1 cellular context compared by ENCODE assay signal in the genomic region with DNA sequence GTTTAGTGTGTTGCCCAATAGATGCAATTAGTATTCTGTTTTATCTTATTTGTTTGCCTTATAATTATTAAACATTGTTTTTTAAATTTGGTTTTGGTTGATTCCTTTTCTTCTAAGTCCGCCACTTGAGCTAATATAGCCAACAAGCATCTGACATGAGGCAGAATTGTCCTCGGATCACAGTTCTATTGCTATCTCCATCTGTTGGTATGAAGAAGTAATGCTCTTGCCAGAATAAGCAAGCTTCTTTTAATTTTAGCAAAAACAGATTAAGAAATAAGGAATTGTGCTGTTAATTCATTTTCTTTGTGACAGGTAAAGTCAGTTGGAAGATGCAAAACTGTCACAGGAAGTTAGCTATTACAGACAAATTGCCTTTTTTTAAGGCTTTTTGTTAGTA.
TF ChIP-seq lines count a peak whose summit lies in the region.

No MANE protein-coding gene starts in this region.

TF ChIP-seq in K562, 482 proteins besides CTCF, POLR2A, EP300 and RAD21 (continued from another document):
- TF ChIP-seq SRSF1 (IDR thresholded peaks at IDR 0.05; ENCODE audit: low read depth, low read length) (no peak), TCF7L2 (IDR thresholded peaks at IDR 0.05; ENCODE audit: low read depth, low read length) (no peak), KLF6 (CRISPR knock-in tag; IDR thresholded peaks at IDR 0.05; ENCODE audit: borderline replicate concordance) (no peak), BCOR (IDR thresholded peaks at IDR 0.05) (no peak), C11orf30 (IDR thresholded peaks at IDR 0.05; ENCODE audit: low read depth) (no peak), PHF8 (IDR thresholded peaks at IDR 0.05; ENCODE audit: borderline replicate concordance, low read length) (no peak), CHD4 (IDR thresholded peaks at IDR 0.05; ENCODE audit: insufficient read depth, insufficient replicate concordance, low read depth, low read length, poor library complexity, severe bottlenecking) (no peak), SIN3A (IDR thresholded peaks at IDR 0.05; ENCODE audit: borderline replicate concordance in 2 of 2, control insufficient read depth in 1 of 2, low read depth in 2 of 2, low read length in 2 of 2) (no peak), SMARCA4 (IDR thresholded peaks at IDR 0.05) (no peak)
- TF ChIP-seq, protein P1, sequence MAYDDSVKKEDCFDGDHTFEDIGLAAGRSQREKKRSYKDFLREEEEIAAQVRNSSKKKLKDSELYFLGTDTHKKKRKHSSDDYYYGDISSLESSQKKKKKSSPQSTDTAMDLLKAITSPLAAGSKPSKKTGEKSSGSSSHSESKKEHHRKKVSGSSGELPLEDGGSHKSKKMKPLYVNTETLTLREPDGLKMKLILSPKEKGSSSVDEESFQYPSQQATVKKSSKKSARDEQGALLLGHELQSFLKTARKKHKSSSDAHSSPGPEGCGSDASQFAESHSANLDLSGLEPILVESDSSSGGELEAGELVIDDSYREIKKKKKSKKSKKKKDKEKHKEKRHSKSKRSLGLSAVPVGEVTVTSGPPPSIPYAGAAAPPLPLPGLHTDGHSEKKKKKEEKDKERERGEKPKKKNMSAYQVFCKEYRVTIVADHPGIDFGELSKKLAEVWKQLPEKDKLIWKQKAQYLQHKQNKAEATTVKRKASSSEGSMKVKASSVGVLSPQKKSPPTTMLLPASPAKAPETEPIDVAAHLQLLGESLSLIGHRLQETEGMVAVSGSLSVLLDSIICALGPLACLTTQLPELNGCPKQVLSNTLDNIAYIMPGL (CRISPR knock-in tag; IDR thresholded peaks at IDR 0.05) = no peak
- TF ChIP-seq, protein P2, sequence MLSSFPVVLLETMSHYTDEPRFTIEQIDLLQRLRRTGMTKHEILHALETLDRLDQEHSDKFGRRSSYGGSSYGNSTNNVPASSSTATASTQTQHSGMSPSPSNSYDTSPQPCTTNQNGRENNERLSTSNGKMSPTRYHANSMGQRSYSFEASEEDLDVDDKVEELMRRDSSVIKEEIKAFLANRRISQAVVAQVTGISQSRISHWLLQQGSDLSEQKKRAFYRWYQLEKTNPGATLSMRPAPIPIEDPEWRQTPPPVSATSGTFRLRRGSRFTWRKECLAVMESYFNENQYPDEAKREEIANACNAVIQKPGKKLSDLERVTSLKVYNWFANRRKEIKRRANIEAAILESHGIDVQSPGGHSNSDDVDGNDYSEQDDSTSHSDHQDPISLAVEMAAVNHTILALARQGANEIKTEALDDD (IDR thresholded peaks at IDR 0.05) = no peak
